Comparison of ENCODE assay signal across 8 cellular contexts in the genomic region with DNA sequence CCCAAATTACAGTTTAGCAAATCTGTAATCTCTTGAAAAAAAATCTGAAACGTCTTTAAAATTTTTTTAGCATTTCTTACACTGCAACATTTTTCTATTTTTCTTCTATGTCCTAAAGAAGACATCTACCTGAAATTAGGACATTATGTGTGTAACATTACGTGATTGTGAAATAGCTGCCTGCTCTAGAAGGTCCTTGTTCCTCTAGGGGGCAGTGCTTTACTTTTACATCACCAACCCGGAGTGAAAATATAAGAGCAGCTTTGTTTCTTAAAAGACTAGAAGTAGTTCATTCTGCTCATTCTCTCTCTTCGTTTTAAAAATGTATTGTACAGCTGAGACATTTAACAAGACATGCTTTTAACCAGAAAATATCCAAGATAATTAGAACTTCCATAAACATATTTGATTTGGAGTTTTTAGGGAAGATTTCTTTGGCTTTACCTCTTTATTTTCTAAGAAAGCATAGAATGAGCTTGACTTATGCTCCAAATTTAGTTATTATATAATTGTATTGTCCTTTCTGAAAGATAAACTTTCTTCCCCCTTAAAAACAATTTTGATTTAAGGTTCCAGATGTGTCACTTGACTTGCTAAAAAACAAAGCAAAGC. TPM values are rescaled to one million over a fixed set of nuclear protein-coding genes. Genes with fewer than 3 reads are reported as not detected.
A peak's percentile ranks its signal among the peaks of the same experiment; 100 is the strongest.
DNase-seq lines count a peak whose midpoint lies in the region; ATAC-seq and TF ChIP-seq lines count a peak whose summit lies in the region.

No MANE protein-coding gene starts in this region.

- WGBS in esophagus squamous epithelium, 2 donors: 0 to 1% methylated on average over 4 of the region's 4 CpGs

- no peaks in the 10 kb centered on the region for H3K4me1 Mint-ChIP-seq in CD4-positive, alpha-beta memory T cell
- peaks cover 0 to 1% (median 0%) of the 10 kb centered on the region in 3 donors for H3K4me1 Mint-ChIP-seq in T-cell
- H3K4me1 Mint-ChIP-seq in naive thymus-derived CD4-positive, alpha-beta T cell: peaks cover 0 to 5% (median 0%) of the 10 kb centered on the region in 7 donors
- H3K4me1 Mint-ChIP-seq in activated T-helper 2 cell treated with anti-CD3 and anti-CD28 coated beads, Interferon-gamma antibody, Interleukin-2, Interleukin-4, amounts not matched to agents 10 μg/mL and 5 μg/mL and 100 μg/mL, durations not matched to agents 14 hours and 24 hours and 36 hours (ENCODE audit: low read depth): peaks cover 3% of the 10 kb centered on the region

- intact Hi-C loops in CD4-positive, alpha-beta memory T cell (cut with micrococcal nuclease): loop anchor here (2.0 kb wide), 2 partner anchors 304 to 1540 kb away; no protein-coding TSS in a partner anchor
- intact Hi-C loops in esophagus squamous epithelium (cut with DNase I): loop anchor here (5.0 kb wide), 1 partner anchor 301 kb away; no protein-coding TSS in a partner anchor
- intact Hi-C loops in naive thymus-derived CD4-positive, alpha-beta T cell (cut with micrococcal nuclease): loop anchor here (1.0 to 10.0 kb wide), 6 partner anchors 303 to 1834 kb away; no protein-coding TSS in a partner anchor
- intact Hi-C loops in activated T-helper 2 cell treated with anti-CD3 and anti-CD28 coated beads, Interferon-gamma antibody, Interleukin-2, Interleukin-4, amounts not matched to agents 10 μg/mL and 5 μg/mL and 100 μg/mL, durations not matched to agents 14 hours and 24 hours and 36 hours (cut with micrococcal nuclease): loop anchor here (1.0 to 2.0 kb wide), 2 partner anchors 303 to 1566 kb away; no protein-coding TSS in a partner anchor

- H3K27me3 ChIP-seq in CD4-positive, alpha-beta memory T cell (ENCODE audit: insufficient read depth, low read length): no peaks in the 10 kb centered on the region
- no peaks in the 10 kb centered on the region for H3K27me3 ChIP-seq in esophagus squamous epithelium
- no peaks in the 10 kb centered on the region for H3K27me3 ChIP-seq in naive thymus-derived CD4-positive, alpha-beta T cell (ENCODE audit: control insufficient read depth in 2 of 2, insufficient read depth in 2 of 2, low read length in 2 of 2)

- H3K27me3 Mint-ChIP-seq in CD4-positive, alpha-beta memory T cell: peaks cover 4 to 6% of the 10 kb centered on the region in 2 donors
- H3K27me3 Mint-ChIP-seq in T-cell: peaks cover 5 to 17% of the 10 kb centered on the region in 2 donors
- peaks cover 0 to 13% (median 0%) of the 10 kb centered on the region in 5 donors for H3K27me3 Mint-ChIP-seq in naive thymus-derived CD4-positive, alpha-beta T cell
- peaks cover 13% of the 10 kb centered on the region for H3K27me3 Mint-ChIP-seq in activated T-helper 2 cell treated with anti-CD3 and anti-CD28 coated beads, Interferon-gamma antibody, Interleukin-2, Interleukin-4, amounts not matched to agents 10 μg/mL and 5 μg/mL and 100 μg/mL, durations not matched to agents 14 hours and 24 hours and 36 hours (ENCODE audit: low read depth)

- no peak for TF ChIP-seq POLR2A in esophagus squamous epithelium (IDR thresholded peaks at IDR 0.05)

- H3K4me3 Mint-ChIP-seq in CD4-positive, alpha-beta memory T cell: no peak overlapping the region
- no peak overlapping the region for H3K4me3 Mint-ChIP-seq in T-cell
- H3K4me3 Mint-ChIP-seq in naive thymus-derived CD4-positive, alpha-beta T cell: no peak overlapping the region
- H3K4me3 Mint-ChIP-seq in activated T-helper 2 cell treated with anti-CD3 and anti-CD28 coated beads, Interferon-gamma antibody, Interleukin-2, Interleukin-4, amounts not matched to agents 10 μg/mL and 5 μg/mL and 100 μg/mL, durations not matched to agents 14 hours and 24 hours and 36 hours (ENCODE audit: low read depth): no peak overlapping the region

- no peak overlapping the region for H3K27ac Mint-ChIP-seq in CD4-positive, alpha-beta memory T cell
- no peak overlapping the region for H3K27ac Mint-ChIP-seq in T-cell
- no peak overlapping the region for H3K27ac Mint-ChIP-seq in naive thymus-derived CD4-positive, alpha-beta T cell
- no peak overlapping the region for H3K27ac Mint-ChIP-seq in activated T-helper 2 cell treated with anti-CD3 and anti-CD28 coated beads, Interferon-gamma antibody, Interleukin-2, Interleukin-4, amounts not matched to agents 10 μg/mL and 5 μg/mL and 100 μg/mL, durations not matched to agents 14 hours and 24 hours and 36 hours

- H3K27ac ChIP-seq in CD4-positive, alpha-beta memory T cell (ENCODE audit: low read depth, low read length): no peak overlapping the region
- H3K27ac ChIP-seq in esophagus squamous epithelium: no peak overlapping the region
- no peak overlapping the region for H3K27ac ChIP-seq in naive thymus-derived CD4-positive, alpha-beta T cell (ENCODE audit: low read depth, low read length)

- no peaks in the 10 kb centered on the region for H3K4me1 ChIP-seq in CD4-positive, alpha-beta memory T cell (ENCODE audit: insufficient read depth, low read length)
- H3K4me1 ChIP-seq in esophagus squamous epithelium: peaks cover 0 to 3% (median 0%) of the 10 kb centered on the region in 3 donors
- no peaks in the 10 kb centered on the region for H3K4me1 ChIP-seq in naive thymus-derived CD4-positive, alpha-beta T cell (ENCODE audit: control insufficient read depth in 2 of 2, insufficient read depth in 2 of 2, low read length in 2 of 2)

- peak; percentile 40 to 79 (median 70) for TF ChIP-seq CTCF in esophagus squamous epithelium (IDR thresholded peaks at IDR 0.05)

- CTCF ChIA-PET in CD4-positive, alpha-beta memory T cell (lab: Charles Lee; ENCODE audit: partially characterized antibody): interaction anchor here (0.7 to 3.9 kb wide), 17 partner anchors 9 to 1830 kb away, joined by 3 to 70 read pairs (median 4); no protein-coding TSS in a partner anchor
- CTCF ChIA-PET in T-cell (lab: Charles Lee): interaction anchor here (0.5 to 2.3 kb wide), 17 partner anchors 10 to 1621 kb away, joined by 3 to 22 read pairs (median 5); no protein-coding TSS in a partner anchor
- CTCF ChIA-PET in naive thymus-derived CD4-positive, alpha-beta T cell (lab: Charles Lee): interaction anchor here (0.5 to 1.4 kb wide), 5 partner anchors 36 to 1565 kb away, joined by 3 to 16 read pairs (median 3); no protein-coding TSS in a partner anchor

- DNase-seq in CD4-positive, alpha-beta memory T cell: peak in 4 of 5 donors; percentile 31 to 44 (median 37)
- DNase-seq in NCI-H1694 (lab: John Stamatoyannopoulos, UW) (peak; percentile 39), T-cell (peak in 10 of 34 experiments; percentile 0 to 34 (median 11)), esophagus squamous epithelium (lab: John Stamatoyannopoulos, UW) (no peak)
- peak in 7 of 9 donors; percentile 19 to 58 (median 43) for DNase-seq in naive thymus-derived CD4-positive, alpha-beta T cell
- DNase-seq in activated T-helper 2 cell treated with anti-CD3 and anti-CD28 coated beads, Interferon-gamma antibody, Interleukin-2, Interleukin-4, amounts not matched to agents 10 μg/mL and 5 μg/mL and 100 μg/mL, durations not matched to agents 14 hours and 24 hours and 36 hours (ENCODE audit: low spot score): no peak

- H3K9me3 Mint-ChIP-seq in CD4-positive, alpha-beta memory T cell: peaks cover 0 to 16% (median 3%) of the 10 kb centered on the region in 8 donors
- H3K9me3 Mint-ChIP-seq in T-cell: peaks cover 0 to 7% (median 5%) of the 10 kb centered on the region in 3 donors
- H3K9me3 Mint-ChIP-seq in naive thymus-derived CD4-positive, alpha-beta T cell: peaks cover 0 to 11% (median 5%) of the 10 kb centered on the region in 11 donors
- H3K9me3 Mint-ChIP-seq in activated T-helper 2 cell treated with anti-CD3 and anti-CD28 coated beads, Interferon-gamma antibody, Interleukin-2, Interleukin-4, amounts not matched to agents 10 μg/mL and 5 μg/mL and 100 μg/mL, durations not matched to agents 14 hours and 24 hours and 36 hours: peaks cover 5% of the 10 kb centered on the region

- H3K4me3 ChIP-seq in CD4-positive, alpha-beta memory T cell (ENCODE audit: low read length in 2 of 2): no peak overlapping the region
- H3K4me3 ChIP-seq in esophagus squamous epithelium: no peak overlapping the region
- no peak overlapping the region for H3K4me3 ChIP-seq in naive thymus-derived CD4-positive, alpha-beta T cell (ENCODE audit: low read length)

- peak; percentile 98 for ATAC-seq in GM18511 (IDR thresholded peaks at IDR 0.05; ENCODE audit: unreplicated experiment)
- ATAC-seq in HG02970 (IDR thresholded peaks at IDR 0.05; ENCODE audit: low FRiP score, unreplicated experiment): peak; percentile 75
- ATAC-seq in T-cell (replicated peaks in 1 of 4): peak; percentile 47 to 61 (median 56)
- peak; percentile 73 for ATAC-seq in naive thymus-derived CD4-positive, alpha-beta T cell

- POLR2A ChIA-PET in CD4-positive, alpha-beta memory T cell (lab: Charles Lee; ENCODE audit: partially characterized antibody): no interaction called here
- POLR2A ChIA-PET in T-cell (lab: Charles Lee): interaction anchor here in 1 of 2 donors (0.6 kb wide), 1 partner anchor 1700 kb away, joined by 3 read pairs; no protein-coding TSS in a partner anchor
- POLR2A ChIA-PET in naive thymus-derived CD4-positive, alpha-beta T cell (lab: Charles Lee): no interaction called here

- no peaks in the 10 kb centered on the region for H3K36me3 ChIP-seq in CD4-positive, alpha-beta memory T cell (ENCODE audit: insufficient read depth, low read length)
- H3K36me3 ChIP-seq in esophagus squamous epithelium: no peaks in the 10 kb centered on the region
- no peaks in the 10 kb centered on the region for H3K36me3 ChIP-seq in naive thymus-derived CD4-positive, alpha-beta T cell (ENCODE audit: control insufficient read depth in 2 of 3, insufficient read depth in 3 of 3, low read length in 3 of 3)

- H3K9me3 ChIP-seq in CD4-positive, alpha-beta memory T cell (ENCODE audit: control insufficient read depth in 1 of 2, low read length in 2 of 2): no peaks in the 10 kb centered on the region
- no peaks in the 10 kb centered on the region for H3K9me3 ChIP-seq in esophagus squamous epithelium
- H3K9me3 ChIP-seq in naive thymus-derived CD4-positive, alpha-beta T cell (ENCODE audit: control insufficient read depth in 2 of 3, low read length in 3 of 3): no peaks in the 10 kb centered on the region

- H3K36me3 Mint-ChIP-seq in CD4-positive, alpha-beta memory T cell: no peaks in the 10 kb centered on the region
- H3K36me3 Mint-ChIP-seq in T-cell: no peaks in the 10 kb centered on the region
- no peaks in the 10 kb centered on the region for H3K36me3 Mint-ChIP-seq in naive thymus-derived CD4-positive, alpha-beta T cell
- H3K36me3 Mint-ChIP-seq in activated T-helper 2 cell treated with anti-CD3 and anti-CD28 coated beads, Interferon-gamma antibody, Interleukin-2, Interleukin-4, amounts not matched to agents 10 μg/mL and 5 μg/mL and 100 μg/mL, durations not matched to agents 14 hours and 24 hours and 36 hours (ENCODE audit: low read depth): no peaks in the 10 kb centered on the region

RNA-seq across cellular contexts. Expression of a gene that starts 48.1 kb away (rescaled TPM):
- total RNA-seq in CD4-positive, alpha-beta memory T cell: 10 to 100 TPM; 38.2 to 40.8 TPM
- polyA plus RNA-seq in CD4-positive, alpha-beta memory T cell: 10 to 100 TPM; 17.9 to 26.8 TPM
- total RNA-seq in T-cell (10 to 100 TPM; 22.5 to 31.9 (median 25.1) TPM), esophagus squamous epithelium (10 to 100 TPM in 3 of 4 donors, 1 to 10 TPM in 1; 7.4 to 19.5 (median 15.3) TPM)
- 10 to 100 TPM; 18.8 to 36.0 (median 28.5) TPM for total RNA-seq in naive thymus-derived CD4-positive, alpha-beta T cell
- polyA plus RNA-seq in naive thymus-derived CD4-positive, alpha-beta T cell: 10 to 100 TPM; 23.3 to 28.2 TPM
- 28.1 and 30.5 TPM in 2 replicates for total RNA-seq in activated T-helper 2 cell treated with anti-CD3 and anti-CD28 coated beads, Interferon-gamma antibody, Interleukin-2, Interleukin-4, amounts not matched to agents 10 μg/mL and 5 μg/mL and 100 μg/mL, durations not matched to agents 14 hours and 24 hours and 36 hours

Comparison
In these comparisons a context has a peak if more than half of its experiments do, and no peak if none do; other contexts are left out.
1. DNase-seq: peak in CD4-positive, alpha-beta memory T cell (4 of 5), NCI-H1694 (single experiment) and naive thymus-derived CD4-positive, alpha-beta T cell (7 of 9); none in esophagus squamous epithelium (single experiment) and activated T-helper 2 cell treated with anti-CD3 and anti-CD28 coated beads, Interferon-gamma antibody, Interleukin-2, Interleukin-4, amounts not matched to agents 10 μg/mL and 5 μg/mL and 100 μg/mL, durations not matched to agents 14 hours and 24 hours and 36 hours (single experiment).
2. Peak in every context shown above with its lines, with median percentiles within 50 percentile points of each other: ATAC-seq.